8 cellular contexts compared by ENCODE assay signal in the genomic region with DNA sequence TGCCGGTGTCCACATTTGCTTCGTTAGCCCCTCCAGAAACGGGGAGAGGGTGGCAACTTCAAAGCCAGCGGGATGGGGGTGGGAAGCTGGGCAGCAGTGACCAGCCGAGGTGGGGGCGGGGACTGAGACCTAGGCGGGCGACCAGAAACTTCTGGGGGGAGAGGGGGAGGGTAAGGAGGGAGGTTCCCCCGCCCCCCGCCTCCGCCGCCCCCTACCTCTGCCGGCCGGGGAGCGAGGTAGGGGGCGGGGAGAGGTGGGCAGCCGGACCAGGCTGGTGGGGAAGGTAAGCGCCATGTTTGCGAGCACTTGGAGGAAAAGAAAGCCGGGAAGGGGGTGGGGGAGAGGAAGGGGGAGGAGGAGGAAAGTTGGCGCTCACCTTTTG. TPM values are rescaled to one million over a fixed set of nuclear protein-coding genes. Genes with fewer than 3 reads are reported as not detected.
DNase-seq lines count a peak whose midpoint lies in the region; ATAC-seq lines count a peak whose summit lies in the region.

No MANE protein-coding gene starts in this region.

- H3K36me3 ChIP-seq in CD4-positive, CD25-positive, alpha-beta regulatory T cell (ENCODE audit: control insufficient read depth, insufficient read depth, low read length) = no peaks in the 10 kb centered on the region
- H3K36me3 ChIP-seq in HUES64 (ENCODE audit: insufficient read depth, low read length) (peaks cover 25% of the 10 kb centered on the region), adipocyte (ENCODE audit: control insufficient read depth, insufficient read depth, low read length, severe bottlenecking) (peaks cover 11% of the 10 kb centered on the region)

- DNase-seq in CD4-positive, CD25-positive, alpha-beta regulatory T cell = no peak
- DNase-seq in adipocyte (ENCODE audit: low read depth) (peak; percentile 51), globus pallidus (ENCODE audit: low spot score) (no peak)
- DNase-seq in stimulated activated naive B cell treated with anti-CD40 and anti-IgM and Interleukin-4, amounts not matched to agents 10 μg/mL and 1 μg/mL and 100 μg/mL, for 72 hours = no peak
- DNase-seq in activated effector memory CD4-positive, alpha-beta T cell treated with anti-CD3 and anti-CD28 coated beads, Interleukin-2, amount 50 U/mL, for 16 hours = no peak

- peaks cover 6 to 33% (median 12%) of the 10 kb centered on the region in 4 donors for H3K4me1 Mint-ChIP-seq in CD4-positive, CD25-positive, alpha-beta regulatory T cell
- peaks cover 16 to 28% of the 10 kb centered on the region in 2 donors for H3K4me1 Mint-ChIP-seq in stimulated activated naive B cell treated with anti-CD40 and anti-IgM and Interleukin-4, amounts not matched to agents 10 μg/mL and 1 μg/mL and 100 μg/mL, for 72 hours

- H3K36me3 Mint-ChIP-seq in CD4-positive, CD25-positive, alpha-beta regulatory T cell = no peaks in the 10 kb centered on the region
- H3K36me3 Mint-ChIP-seq in stimulated activated naive B cell treated with anti-CD40 and anti-IgM and Interleukin-4, amounts not matched to agents 10 μg/mL and 1 μg/mL and 100 μg/mL, for 72 hours = peaks cover 0 to 2% of the 10 kb centered on the region in 2 donors

- H3K9me3 Mint-ChIP-seq in CD4-positive, CD25-positive, alpha-beta regulatory T cell = peaks cover 0 to 7% (median 0%) of the 10 kb centered on the region in 7 donors
- H3K9me3 Mint-ChIP-seq in stimulated activated naive B cell treated with anti-CD40 and anti-IgM and Interleukin-4, amounts not matched to agents 10 μg/mL and 1 μg/mL and 100 μg/mL, for 72 hours = peaks cover 0 to 1% of the 10 kb centered on the region in 2 donors

- peaks cover 78% of the 10 kb centered on the region for H3K27me3 Mint-ChIP-seq in CD4-positive, CD25-positive, alpha-beta regulatory T cell
- H3K27me3 Mint-ChIP-seq in stimulated activated naive B cell treated with anti-CD40 and anti-IgM and Interleukin-4, amounts not matched to agents 10 μg/mL and 1 μg/mL and 100 μg/mL, for 72 hours = peaks cover 60 to 71% of the 10 kb centered on the region in 2 donors

- under 1% methylated on average over 21 of the region's 21 CpGs for WGBS in HUES64

- no peak for ATAC-seq in CD4-positive, CD25-positive, alpha-beta regulatory T cell (ENCODE audit: low read depth in 2 of 2)
- ATAC-seq in stimulated activated naive B cell treated with anti-CD40 and anti-IgM and Interleukin-4, amounts not matched to agents 10 μg/mL and 1 μg/mL and 100 μg/mL, for 72 hours (replicated peaks) = no peak
- no peak for ATAC-seq in HG03159 (IDR thresholded peaks at IDR 0.05; ENCODE audit: unreplicated experiment)

- H3K27ac Mint-ChIP-seq in CD4-positive, CD25-positive, alpha-beta regulatory T cell = no peak overlapping the region
- no peak overlapping the region for H3K27ac Mint-ChIP-seq in stimulated activated naive B cell treated with anti-CD40 and anti-IgM and Interleukin-4, amounts not matched to agents 10 μg/mL and 1 μg/mL and 100 μg/mL, for 72 hours

- H3K9ac ChIP-seq in HUES64 (ENCODE audit: low read depth, low read length) = peak overlapping the region; percentile 89
- H3K9ac ChIP-seq in adipocyte (ENCODE audit: low read length) = peak overlapping the region; percentile 92

- H3K27ac ChIP-seq in CD4-positive, CD25-positive, alpha-beta regulatory T cell (ENCODE audit: insufficient read depth, low read length, poor library complexity, severe bottlenecking) = no peak overlapping the region
- H3K27ac ChIP-seq in HUES64 (ENCODE audit: low read depth, low read length) = peak overlapping the region; percentile 57

- H3K9me3 ChIP-seq in CD4-positive, CD25-positive, alpha-beta regulatory T cell (ENCODE audit: control insufficient read depth in 2 of 2, low read length in 2 of 2) = no peaks in the 10 kb centered on the region
- H3K9me3 ChIP-seq in HUES64 (ENCODE audit: insufficient read depth, low read depth, low read length) (no peaks in the 10 kb centered on the region), adipocyte (ENCODE audit: control insufficient read depth, low read length) (no peaks in the 10 kb centered on the region), iPS-18c (ENCODE audit: control insufficient read depth, insufficient read depth, low read length) (peaks cover 4% of the 10 kb centered on the region)

- H3K4me3 Mint-ChIP-seq in CD4-positive, CD25-positive, alpha-beta regulatory T cell = peak overlapping the region; percentile 71 to 87 (median 80)
- H3K4me3 Mint-ChIP-seq in stimulated activated naive B cell treated with anti-CD40 and anti-IgM and Interleukin-4, amounts not matched to agents 10 μg/mL and 1 μg/mL and 100 μg/mL, for 72 hours = peak overlapping the region; percentile 93 to 94

- H3K4me1 ChIP-seq in CD4-positive, CD25-positive, alpha-beta regulatory T cell (ENCODE audit: control insufficient read depth, insufficient read depth, low read length, poor library complexity, severe bottlenecking) = peaks cover 33% of the 10 kb centered on the region
- H3K4me1 ChIP-seq in HUES64 (ENCODE audit: insufficient read depth, low read length) = peaks cover 21% of the 10 kb centered on the region
- peaks cover 14% of the 10 kb centered on the region for H3K4me1 ChIP-seq in adipocyte (ENCODE audit: control insufficient read depth, insufficient read depth, low read length)

- peaks cover 50% of the 10 kb centered on the region for H3K27me3 ChIP-seq in CD4-positive, CD25-positive, alpha-beta regulatory T cell (ENCODE audit: control insufficient read depth, insufficient read depth, low read length)
- H3K27me3 ChIP-seq in HUES64 (ENCODE audit: insufficient read depth, low read length) = no peaks in the 10 kb centered on the region
- H3K27me3 ChIP-seq in adipocyte (replicated peaks; ENCODE audit: control insufficient read depth, insufficient read depth, low read length) = no peaks in the 10 kb centered on the region

- H3K4me3 ChIP-seq in CD4-positive, CD25-positive, alpha-beta regulatory T cell (ENCODE audit: low read depth, low read length) = no peak overlapping the region
- H3K4me3 ChIP-seq in HUES64 (ENCODE audit: low read length) (peak overlapping the region; percentile 88), adipocyte (ENCODE audit: low read length) (peak overlapping the region; percentile 89), iPS-18c (ENCODE audit: insufficient read depth, low read depth, low read length) (peak overlapping the region; percentile 94)

RNA-seq across cellular contexts. Expression of a gene that starts 1.3 kb away (rescaled TPM):
- total RNA-seq in CD4-positive, CD25-positive, alpha-beta regulatory T cell = not detected
- polyA plus RNA-seq in CD4-positive, CD25-positive, alpha-beta regulatory T cell = not detected
- 10.6 TPM for polyA plus RNA-seq in HUES64 (2013, experiment 1 of 2)
- 11.2 TPM for polyA plus RNA-seq in HUES64 (2013, experiment 2 of 2)

RNA-seq across cellular contexts. Expression of a gene that starts 11.7 kb away (rescaled TPM):
- total RNA-seq in CD4-positive, CD25-positive, alpha-beta regulatory T cell = 17.0 TPM
- polyA plus RNA-seq in CD4-positive, CD25-positive, alpha-beta regulatory T cell = 10 to 100 TPM; 12.6 to 22.0 (median 14.5) TPM
- polyA plus RNA-seq in HUES64 (2013, experiment 1 of 2) = 37.0 TPM
- polyA plus RNA-seq in HUES64 (2013, experiment 2 of 2) = 45.8 TPM
